Comparison of ENCODE assay signal across 8 cellular contexts in the genomic region with DNA sequence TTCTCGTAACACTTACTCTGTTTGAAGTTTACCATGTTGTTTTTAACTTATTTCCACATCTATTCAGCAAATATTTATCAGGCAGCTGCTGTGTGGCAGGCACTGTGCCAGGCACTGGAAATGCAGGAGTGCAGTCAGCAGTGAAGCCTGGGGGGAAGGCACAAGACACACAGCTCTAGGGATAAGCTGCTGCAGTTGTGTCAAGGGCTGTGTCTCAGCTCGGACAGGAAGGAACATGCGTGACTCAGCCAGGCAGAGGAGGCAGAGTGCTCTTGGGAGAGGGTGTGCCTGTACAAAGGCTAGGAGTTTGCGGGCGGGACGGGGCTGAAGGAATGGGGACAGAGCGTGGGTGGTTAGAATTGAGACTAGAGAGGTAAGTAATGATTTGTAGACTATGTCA. TPM values are rescaled to one million over a fixed set of nuclear protein-coding genes. Genes with fewer than 3 reads are reported as not detected.
DNase-seq lines count a peak whose midpoint lies in the region; ATAC-seq, FAIRE-seq and TF ChIP-seq lines count a peak whose summit lies in the region.

No MANE protein-coding gene starts in this region.

- peaks cover 17% of the 10 kb centered on the region for H3K36me3 Mint-ChIP-seq in effector memory CD8-positive, alpha-beta T cell (ENCODE audit: insufficient read depth)

- DNase-seq in A549 (ENCODE audit: low read depth in 1 of 2, low spot score in 1 of 2) (peak; percentile 61 to 71), Kasumi-1 (lab: John Stamatoyannopoulos, UW) (peak; percentile 27 to 47), mucosa of descending colon (peak; percentile 62 to 72 (median 71)), OCI-M2 (lab: John Stamatoyannopoulos, UW; ENCODE audit: unreplicated experiment) (no peak), DMS 273 (lab: John Stamatoyannopoulos, UW; ENCODE audit: unreplicated experiment) (no peak), KBM-7 (no peak)
- DNase-seq in effector memory CD8-positive, alpha-beta T cell = no peak

- POLR2A ChIA-PET in A549 (lab: Yijun Ruan, JAX) = interaction anchor here (1.9 kb wide), 1 partner anchor 25 kb away, joined by 10 read pairs; the partner anchor contains the start of gene LYSMD4

- TF ChIP-seq RAD21 in A549 (conservative IDR thresholded peaks at IDR 0.05 in 1 of 2, IDR thresholded peaks at IDR 0.05 in 1 of 2) = no peak

- CTCF ChIA-PET in A549 (lab: Yijun Ruan, JAX) = interaction anchor here (1.1 to 9.1 kb wide), 8 partner anchors 15 to 436 kb away, joined by 3 to 72 read pairs (median 5); no protein-coding TSS in a partner anchor

- H3K27ac Mint-ChIP-seq in effector memory CD8-positive, alpha-beta T cell = peak overlapping the region; percentile 1 to 39

- H3K4me1 Mint-ChIP-seq in effector memory CD8-positive, alpha-beta T cell (ENCODE audit: low read depth in 2 of 2) = peaks cover 4 to 11% of the 10 kb centered on the region in 2 donors

- TF ChIP-seq CTCF in A549 (IDR thresholded peaks at IDR 0.05) (no peak), mucosa of descending colon (IDR thresholded peaks at IDR 0.05) (no peak)

- in situ Hi-C loops in KBM-7 (cut with MboI; ENCODE audit: low pct_unique_long_range_greater_than_20kb, low sequenced_read_pairs) = no loop called here

- ATAC-seq in A549 = peak; percentile 71 to 81
- ATAC-seq in effector memory CD8-positive, alpha-beta T cell (replicated peaks) = no peak
- ATAC-seq in mucosa of descending colon = peak; percentile 96
- no peak for ATAC-seq in HG03521 (IDR thresholded peaks at IDR 0.05; ENCODE audit: unreplicated experiment)

- H3K4me1 ChIP-seq in A549 = peaks cover 26% of the 10 kb centered on the region
- H3K4me1 ChIP-seq in mucosa of descending colon (ENCODE audit: low read depth) = peaks cover 17% of the 10 kb centered on the region

- no peak for FAIRE-seq in A549 (lab: Jason Lieb, UNC)

- peak overlapping the region; percentile 63 to 64; a peak in 5 of 6 replicates for H3K27ac ChIP-seq in A549

- H3K27me3 Mint-ChIP-seq in effector memory CD8-positive, alpha-beta T cell = no peaks in the 10 kb centered on the region

- H3K9me3 ChIP-seq in A549 (no peaks in the 10 kb centered on the region), mucosa of descending colon (no peaks in the 10 kb centered on the region)

- no peak overlapping the region for H3K4me3 Mint-ChIP-seq in effector memory CD8-positive, alpha-beta T cell

- H3K4me3 ChIP-seq in A549 (no peak overlapping the region), mucosa of descending colon (no peak overlapping the region)

- intact Hi-C loops in mucosa of descending colon (cut with DNase I, micrococcal nuclease) = loop anchor here (10.0 kb wide), 2 partner anchors 304 to 424 kb away; no protein-coding TSS in a partner anchor

- no peaks in the 10 kb centered on the region for H3K36me3 ChIP-seq in mucosa of descending colon (ENCODE audit: low read depth)

- peak overlapping the region; percentile 53 for H3K4me2 ChIP-seq in A549

- H3K9me3 Mint-ChIP-seq in effector memory CD8-positive, alpha-beta T cell = no peaks in the 10 kb centered on the region

- WGBS in A549 (ENCODE audit: missing lambda C conversion rate) = 47% methylated on average over 7 of the region's 7 CpGs

- no peak for TF ChIP-seq POLR2A in A549 (IDR thresholded peaks at IDR 0.05; ENCODE audit: low read length)

- TF ChIP-seq EP300 in A549 (IDR thresholded peaks at IDR 0.05) = no peak

TF ChIP-seq in A549, 52 proteins besides CTCF, POLR2A, EP300 and RAD21:
- TF ChIP-seq ZC3H11A (IDR thresholded peaks at IDR 0.05) (no peak), RCOR1 (IDR thresholded peaks at IDR 0.05; ENCODE audit: low read depth, low read length) (no peak), HDAC2 (IDR thresholded peaks at IDR 0.05) (no peak), MAZ (IDR thresholded peaks at IDR 0.05; ENCODE audit: borderline replicate concordance, low read depth, low read length) (no peak), FOSL2 (IDR thresholded peaks at IDR 0.05) (no peak), FOSL2 (CRISPR knock-in tag; IDR thresholded peaks at IDR 0.05) (peak; percentile 27; the same call in 1 of the 2 replicates), BHLHE40 (IDR thresholded peaks at IDR 0.05; ENCODE audit: low read depth, low read length) (no peak), CEBPB (IDR thresholded peaks at IDR 0.05) (no peak)
- TF ChIP-seq, protein P1, sequence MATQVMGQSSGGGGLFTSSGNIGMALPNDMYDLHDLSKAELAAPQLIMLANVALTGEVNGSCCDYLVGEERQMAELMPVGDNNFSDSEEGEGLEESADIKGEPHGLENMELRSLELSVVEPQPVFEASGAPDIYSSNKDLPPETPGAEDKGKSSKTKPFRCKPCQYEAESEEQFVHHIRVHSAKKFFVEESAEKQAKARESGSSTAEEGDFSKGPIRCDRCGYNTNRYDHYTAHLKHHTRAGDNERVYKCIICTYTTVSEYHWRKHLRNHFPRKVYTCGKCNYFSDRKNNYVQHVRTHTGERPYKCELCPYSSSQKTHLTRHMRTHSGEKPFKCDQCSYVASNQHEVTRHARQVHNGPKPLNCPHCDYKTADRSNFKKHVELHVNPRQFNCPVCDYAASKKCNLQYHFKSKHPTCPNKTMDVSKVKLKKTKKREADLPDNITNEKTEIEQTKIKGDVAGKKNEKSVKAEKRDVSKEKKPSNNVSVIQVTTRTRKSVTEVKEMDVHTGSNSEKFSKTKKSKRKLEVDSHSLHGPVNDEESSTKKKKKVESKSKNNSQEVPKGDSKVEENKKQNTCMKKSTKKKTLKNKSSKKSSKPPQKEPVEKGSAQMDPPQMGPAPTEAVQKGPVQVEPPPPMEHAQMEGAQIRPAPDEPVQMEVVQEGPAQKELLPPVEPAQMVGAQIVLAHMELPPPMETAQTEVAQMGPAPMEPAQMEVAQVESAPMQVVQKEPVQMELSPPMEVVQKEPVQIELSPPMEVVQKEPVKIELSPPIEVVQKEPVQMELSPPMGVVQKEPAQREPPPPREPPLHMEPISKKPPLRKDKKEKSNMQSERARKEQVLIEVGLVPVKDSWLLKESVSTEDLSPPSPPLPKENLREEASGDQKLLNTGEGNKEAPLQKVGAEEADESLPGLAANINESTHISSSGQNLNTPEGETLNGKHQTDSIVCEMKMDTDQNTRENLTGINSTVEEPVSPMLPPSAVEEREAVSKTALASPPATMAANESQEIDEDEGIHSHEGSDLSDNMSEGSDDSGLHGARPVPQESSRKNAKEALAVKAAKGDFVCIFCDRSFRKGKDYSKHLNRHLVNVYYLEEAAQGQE (IDR thresholded peaks at IDR 0.05) = no peak

RNA-seq across cellular contexts. Expression of gene LYSMD4, which starts 24.7 kb away (rescaled TPM):
- 3.8 TPM in 2 replicates for polyA plus RNA-seq in A549 (2011; rRNA removed)
- polyA plus RNA-seq in A549 (2012; cell fraction: cytosol; rRNA removed) = 4.8 and 5.6 TPM in 2 replicates
- polyA plus RNA-seq in A549 (2012; cell fraction: nucleus; rRNA removed) = 12.3 and 18.5 TPM in 2 replicates
- polyA plus RNA-seq in A549 (2017; fragmentation: RNase III; extraction: RNeasy Plus Mini Kit Qiagen cat#74134 plus additional on column Dnase treatment) = 5.4 to 6.0 TPM (median 6.0 TPM) in 3 replicates
- polyA minus RNA-seq in A549 (2011; rRNA and poly(A)+ RNA removed) = 5.5 and 5.9 TPM in 2 replicates
- 10 to 100 TPM in 2 of 3 donors, 1 to 10 TPM in 1; 6.4 to 15.6 (median 13.4) TPM for total RNA-seq in mucosa of descending colon

Comparison
In these comparisons a context has a peak if more than half of its experiments do, and no peak if none do; other contexts are left out.
1. ATAC-seq: peak in A549 (2 of 2) and mucosa of descending colon (single experiment); none in effector memory CD8-positive, alpha-beta T cell (single experiment) and HG03521 (single experiment).
2. DNase-seq: peak in A549 (2 of 2), Kasumi-1 (2 of 2) and mucosa of descending colon (3 of 3); none in effector memory CD8-positive, alpha-beta T cell (0 of 3), OCI-M2 (single experiment), DMS 273 (single experiment) and KBM-7 (single experiment).